1 cellular context compared by ENCODE assay signal in the genomic region with DNA sequence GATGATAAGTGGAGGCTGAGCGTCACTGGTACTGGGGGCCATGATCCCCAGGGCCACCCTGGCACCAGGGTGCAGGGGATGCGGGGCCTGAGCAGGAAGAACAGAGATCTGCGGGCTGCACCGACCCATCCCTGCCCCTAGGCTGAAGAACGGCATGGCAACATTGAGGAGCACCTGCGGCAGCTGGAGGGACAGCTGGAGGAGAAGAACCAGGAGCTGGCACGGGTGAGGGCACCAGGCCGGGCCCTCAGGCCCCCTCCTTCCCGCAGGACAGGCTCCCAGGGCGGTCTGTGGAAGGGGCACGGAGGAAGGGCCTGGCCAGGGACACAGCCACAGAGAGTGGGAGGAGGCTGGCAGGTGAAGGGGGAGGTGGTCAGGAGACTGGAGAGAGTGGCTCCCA.
TF ChIP-seq lines count a peak whose summit lies in the region.

No MANE protein-coding gene starts in this region.

TF ChIP-seq in HCT116, 20 proteins besides CTCF, POLR2A, EP300 and RAD21 (continued from another document):
- TF ChIP-seq, protein P1, sequence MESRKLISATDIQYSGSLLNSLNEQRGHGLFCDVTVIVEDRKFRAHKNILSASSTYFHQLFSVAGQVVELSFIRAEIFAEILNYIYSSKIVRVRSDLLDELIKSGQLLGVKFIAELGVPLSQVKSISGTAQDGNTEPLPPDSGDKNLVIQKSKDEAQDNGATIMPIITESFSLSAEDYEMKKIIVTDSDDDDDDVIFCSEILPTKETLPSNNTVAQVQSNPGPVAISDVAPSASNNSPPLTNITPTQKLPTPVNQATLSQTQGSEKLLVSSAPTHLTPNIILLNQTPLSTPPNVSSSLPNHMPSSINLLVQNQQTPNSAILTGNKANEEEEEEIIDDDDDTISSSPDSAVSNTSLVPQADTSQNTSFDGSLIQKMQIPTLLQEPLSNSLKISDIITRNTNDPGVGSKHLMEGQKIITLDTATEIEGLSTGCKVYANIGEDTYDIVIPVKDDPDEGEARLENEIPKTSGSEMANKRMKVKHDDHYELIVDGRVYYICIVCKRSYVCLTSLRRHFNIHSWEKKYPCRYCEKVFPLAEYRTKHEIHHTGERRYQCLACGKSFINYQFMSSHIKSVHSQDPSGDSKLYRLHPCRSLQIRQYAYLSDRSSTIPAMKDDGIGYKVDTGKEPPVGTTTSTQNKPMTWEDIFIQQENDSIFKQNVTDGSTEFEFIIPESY (IDR thresholded peaks at IDR 0.05; ENCODE audit: extremely low read depth, insufficient replicate concordance, low read length), result no peak
- TF ChIP-seq TCF7L2 (IDR thresholded peaks at IDR 0.05; ENCODE audit: borderline replicate concordance, extremely low read depth, insufficient read depth, insufficient read length) (no peak), SRF (IDR thresholded peaks at IDR 0.05; ENCODE audit: low read depth) (no peak), FOSL1 (IDR thresholded peaks at IDR 0.05; ENCODE audit: low read depth) (no peak), ZNF274 (IDR thresholded peaks at IDR 0.05; ENCODE audit: low read depth, low read length) (no peak), ZFX (IDR thresholded peaks at IDR 0.05) (no peak), SP1 (IDR thresholded peaks at IDR 0.05; ENCODE audit: low read depth) (no peak), JUND (IDR thresholded peaks at IDR 0.05) (no peak)
- TF ChIP-seq, protein P2, sequence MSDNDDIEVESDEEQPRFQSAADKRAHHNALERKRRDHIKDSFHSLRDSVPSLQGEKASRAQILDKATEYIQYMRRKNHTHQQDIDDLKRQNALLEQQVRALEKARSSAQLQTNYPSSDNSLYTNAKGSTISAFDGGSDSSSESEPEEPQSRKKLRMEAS (IDR thresholded peaks at IDR 0.05), result no peak
